Comparison of ENCODE assay signal across 8 cellular contexts in the genomic region with DNA sequence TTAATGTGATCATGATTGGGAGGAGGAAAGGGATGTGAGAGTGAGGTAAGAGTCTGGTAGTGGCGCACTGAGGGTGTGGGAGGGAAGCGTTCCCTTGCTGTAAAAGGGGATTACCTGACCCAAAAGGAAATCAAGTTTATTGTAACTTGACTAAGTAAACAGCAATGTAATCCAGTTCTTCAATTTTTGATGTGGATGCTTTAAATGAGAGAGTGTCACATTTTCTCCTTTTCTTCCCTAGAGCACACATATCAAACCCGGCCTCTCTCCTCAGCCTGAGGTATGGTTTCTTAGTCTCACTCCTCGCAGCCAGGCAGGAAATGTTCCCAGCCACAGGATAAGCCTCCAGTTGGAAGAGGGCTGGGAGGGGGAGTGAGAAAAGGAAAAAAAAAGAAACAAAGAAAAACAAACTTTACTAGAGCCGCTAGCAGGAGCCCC. TPM values are rescaled to one million over a fixed set of nuclear protein-coding genes. Genes with fewer than 3 reads are reported as not detected.
DNase-seq lines count a peak whose midpoint lies in the region; ATAC-seq, FAIRE-seq and TF ChIP-seq lines count a peak whose summit lies in the region.

No MANE protein-coding gene starts in this region.

- ATAC-seq in A549, result no peak; a peak in 2 of 6 replicates
- ATAC-seq in HG02763 (IDR thresholded peaks at IDR 0.05; ENCODE audit: unreplicated experiment), result no peak

- no peak for TF ChIP-seq RAD21 in A549 (conservative IDR thresholded peaks at IDR 0.05 in 1 of 2, IDR thresholded peaks at IDR 0.05 in 1 of 2)

- H3K27ac ChIP-seq in A549 (no peak overlapping the region), dorsolateral prefrontal cortex (peak overlapping the region in 31 of 59 donors; percentile 3 to 89 (median 66)), muscle layer of duodenum (ENCODE audit: low read length) (peak overlapping the region; percentile 40), small intestine (ENCODE audit: low read depth in 1 of 2, low read length in 1 of 2) (peak overlapping the region in 1 of 2 donors; percentile 75)

- 51% methylated on average over 5 of the region's 5 CpGs for WGBS in A549 (ENCODE audit: missing lambda C conversion rate)
- 12 to 23% (median 18%) methylated on average over 5 of the region's 5 CpGs for WGBS in small intestine, 3 donors

- H3K4me1 ChIP-seq in A549 (no peaks in the 10 kb centered on the region; the same call in 2 of the 3 replicates), muscle layer of duodenum (ENCODE audit: control insufficient read depth in 1 of 2, insufficient read depth in 2 of 2, low read length in 2 of 2) (no peaks in the 10 kb centered on the region), small intestine (ENCODE audit: control insufficient read depth in 2 of 2, insufficient read depth in 1 of 2, low read depth in 1 of 2, low read length in 1 of 2) (peaks cover 0 to 6% of the 10 kb centered on the region in 2 donors)

- H3K4me3 ChIP-seq in A549, result peak overlapping the region; percentile 56
- H3K4me3 ChIP-seq in LNCaP clone FGC (ENCODE audit: low read depth, low read length), result peak overlapping the region; percentile 72
- peak overlapping the region in 49 of 59 donors; percentile 14 to 78 (median 65) for H3K4me3 ChIP-seq in dorsolateral prefrontal cortex
- H3K4me3 ChIP-seq in muscle layer of duodenum (ENCODE audit: low read depth in 1 of 2, low read length in 2 of 2), result peak overlapping the region; percentile 35 to 79
- H3K4me3 ChIP-seq in small intestine (ENCODE audit: low read depth in 1 of 2, low read length in 2 of 2), result peak overlapping the region in 1 of 2 donors; percentile 74

- FAIRE-seq in A549 (lab: Jason Lieb, UNC), result no peak
- no peak for FAIRE-seq in small intestine (lab: Jason Lieb, UNC)

- no peaks in the 10 kb centered on the region for H3K9me3 ChIP-seq in A549
- H3K9me3 ChIP-seq in muscle layer of duodenum (ENCODE audit: control insufficient read depth in 1 of 2, low read length in 2 of 2), result no peaks in the 10 kb centered on the region
- no peaks in the 10 kb centered on the region for H3K9me3 ChIP-seq in small intestine (ENCODE audit: control insufficient read depth, low read depth)

- TF ChIP-seq POLR2A in A549 (IDR thresholded peaks at IDR 0.05; ENCODE audit: low read length), result no peak

- TF ChIP-seq CTCF in A549 (IDR thresholded peaks at IDR 0.05) (no peak), LNCaP clone FGC (IDR thresholded peaks at IDR 0.05; ENCODE audit: control insufficient read depth, extremely low read depth, insufficient read depth) (no peak), dorsolateral prefrontal cortex (IDR thresholded peaks at IDR 0.05 in 54 of 56, conservative IDR thresholded peaks at IDR 0.05 in 2 of 56; ENCODE audit: low read depth in 1 of 56, partially characterized antibody in 56 of 56) (no peak)

- POLR2A ChIA-PET in A549 (lab: Yijun Ruan, JAX), result no interaction called here

- H3K27me3 ChIP-seq in dorsolateral prefrontal cortex, result peaks cover 0 to 11% (median 0%) of the 10 kb centered on the region in 45 donors
- H3K27me3 ChIP-seq in muscle layer of duodenum (ENCODE audit: low read depth, low read length), result no peaks in the 10 kb centered on the region
- H3K27me3 ChIP-seq in small intestine (ENCODE audit: control insufficient read depth in 2 of 2, insufficient read depth in 2 of 2, low read length in 2 of 2), result no peaks in the 10 kb centered on the region

- TF ChIP-seq EP300 in A549 (IDR thresholded peaks at IDR 0.05), result no peak

- CTCF ChIA-PET in A549 (lab: Yijun Ruan, JAX), result interaction anchor here (0.6 kb wide), 1 partner anchor 157 kb away, joined by 3 read pairs; no protein-coding TSS in a partner anchor

- H3K36me3 ChIP-seq in muscle layer of duodenum (ENCODE audit: control insufficient read depth in 1 of 2, insufficient read depth in 2 of 2, low read length in 2 of 2), result no peaks in the 10 kb centered on the region
- H3K36me3 ChIP-seq in small intestine (ENCODE audit: control insufficient read depth in 2 of 2, insufficient read depth in 2 of 2, low read length in 2 of 2), result no peaks in the 10 kb centered on the region

- peak overlapping the region; percentile 84 for H3K4me2 ChIP-seq in A549

- DNase-seq in A549 (ENCODE audit: low read depth in 1 of 2, low spot score in 1 of 2), result no peak
- DNase-seq in LNCaP clone FGC (ENCODE audit: low read depth), result no peak
- peak in 3 of 10 donors; percentile 58 to 68 (median 68) for DNase-seq in dorsolateral prefrontal cortex
- DNase-seq in stimulated activated CD4-positive, alpha-beta T cell treated with anti-CD3 and anti-CD28 coated beads, Interleukin-2, amount 100 ng/mL, for 24 hours, result no peak
- DNase-seq in activated naive CD4-positive, alpha-beta T cell treated with anti-CD3 and anti-CD28 coated beads, Interleukin-2, amount 50 U/mL, for 16 hours, result no peak
- DNase-seq in small intestine, result no peak

- intact Hi-C loops in dorsolateral prefrontal cortex (cut with DNase I), result no loop called here

TF ChIP-seq in A549, 52 proteins besides CTCF, POLR2A, EP300 and RAD21:
- TF ChIP-seq TFCP2L1 (CRISPR knock-in tag; IDR thresholded peaks at IDR 0.05) (no peak), NR3C1 (IDR thresholded peaks at IDR 0.05) (no peak)
- TF ChIP-seq, protein P1, sequence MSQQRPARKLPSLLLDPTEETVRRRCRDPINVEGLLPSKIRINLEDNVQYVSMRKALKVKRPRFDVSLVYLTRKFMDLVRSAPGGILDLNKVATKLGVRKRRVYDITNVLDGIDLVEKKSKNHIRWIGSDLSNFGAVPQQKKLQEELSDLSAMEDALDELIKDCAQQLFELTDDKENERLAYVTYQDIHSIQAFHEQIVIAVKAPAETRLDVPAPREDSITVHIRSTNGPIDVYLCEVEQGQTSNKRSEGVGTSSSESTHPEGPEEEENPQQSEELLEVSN (IDR thresholded peaks at IDR 0.05; ENCODE audit: borderline replicate concordance, low read depth), result no peak

RNA-seq across cellular contexts. Expression of a gene that starts 0.7 kb away (rescaled TPM):
- 0.16 and 0.17 TPM in 2 replicates for polyA plus RNA-seq in A549 (2011; rRNA removed)
- 0.03 TPM in 2 replicates for polyA plus RNA-seq in A549 (2012; cell fraction: cytosol; rRNA removed)
- 0.02 and 0.06 TPM in 2 replicates for polyA plus RNA-seq in A549 (2012; cell fraction: nucleus; rRNA removed)
- polyA plus RNA-seq in A549 (2017; fragmentation: RNase III; extraction: RNeasy Plus Mini Kit Qiagen cat#74134 plus additional on column Dnase treatment), result 0.13 to 0.18 TPM (median 0.16 TPM) in 3 replicates
- 0.08 and 0.29 TPM in 2 replicates for polyA minus RNA-seq in A549 (2011; rRNA and poly(A)+ RNA removed)
- total RNA-seq in dorsolateral prefrontal cortex, result 1 to 10 TPM; 1.1 to 10.0 (median 4.5) TPM
- 1 to 10 TPM; 1.2 to 3.2 (median 1.6) TPM for polyA plus RNA-seq in small intestine

Comparison
In these comparisons a context has a peak if more than half of its experiments do, and no peak if none do; other contexts are left out.
1. H3K27ac ChIP-seq: peak in dorsolateral prefrontal cortex (31 of 59) and muscle layer of duodenum (single experiment); none in A549 (0 of 2).